In the genomic region with DNA sequence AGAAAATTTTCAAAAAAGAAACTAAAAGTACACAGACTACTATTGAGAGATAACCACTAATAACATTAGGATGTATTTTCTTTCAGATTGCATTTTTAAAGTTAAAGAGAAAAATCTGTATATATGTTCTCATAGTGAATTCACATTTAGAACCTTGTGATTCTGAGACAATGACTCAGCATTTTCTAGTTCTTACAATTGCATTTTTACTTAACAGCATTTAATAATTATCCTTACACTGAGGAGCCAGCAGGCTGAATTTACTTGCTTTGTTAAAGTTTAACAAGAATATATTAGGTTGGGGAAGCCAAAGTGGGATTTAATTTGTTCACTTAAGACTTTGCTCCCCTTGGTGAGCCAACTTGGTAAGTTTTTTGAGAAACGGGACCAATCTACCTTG, we compare ENCODE assay signal across 1 cellular context.
TF ChIP-seq lines count a peak whose summit lies in the region.

No MANE protein-coding gene starts in this region.

TF ChIP-seq in liver, 16 proteins besides CTCF, POLR2A, EP300 and RAD21 (continued from another document):
- no peak for TF ChIP-seq FOXA1 (IDR thresholded peaks at IDR 0.05)
- no peak for TF ChIP-seq NR2F2 (IDR thresholded peaks at IDR 0.05)
- TF ChIP-seq, protein P1, sequence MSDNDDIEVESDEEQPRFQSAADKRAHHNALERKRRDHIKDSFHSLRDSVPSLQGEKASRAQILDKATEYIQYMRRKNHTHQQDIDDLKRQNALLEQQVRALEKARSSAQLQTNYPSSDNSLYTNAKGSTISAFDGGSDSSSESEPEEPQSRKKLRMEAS (IDR thresholded peaks at IDR 0.05), result peak; percentile 10
- TF ChIP-seq FOXA2 (IDR thresholded peaks at IDR 0.05), result no peak
- TF ChIP-seq, protein P2, sequence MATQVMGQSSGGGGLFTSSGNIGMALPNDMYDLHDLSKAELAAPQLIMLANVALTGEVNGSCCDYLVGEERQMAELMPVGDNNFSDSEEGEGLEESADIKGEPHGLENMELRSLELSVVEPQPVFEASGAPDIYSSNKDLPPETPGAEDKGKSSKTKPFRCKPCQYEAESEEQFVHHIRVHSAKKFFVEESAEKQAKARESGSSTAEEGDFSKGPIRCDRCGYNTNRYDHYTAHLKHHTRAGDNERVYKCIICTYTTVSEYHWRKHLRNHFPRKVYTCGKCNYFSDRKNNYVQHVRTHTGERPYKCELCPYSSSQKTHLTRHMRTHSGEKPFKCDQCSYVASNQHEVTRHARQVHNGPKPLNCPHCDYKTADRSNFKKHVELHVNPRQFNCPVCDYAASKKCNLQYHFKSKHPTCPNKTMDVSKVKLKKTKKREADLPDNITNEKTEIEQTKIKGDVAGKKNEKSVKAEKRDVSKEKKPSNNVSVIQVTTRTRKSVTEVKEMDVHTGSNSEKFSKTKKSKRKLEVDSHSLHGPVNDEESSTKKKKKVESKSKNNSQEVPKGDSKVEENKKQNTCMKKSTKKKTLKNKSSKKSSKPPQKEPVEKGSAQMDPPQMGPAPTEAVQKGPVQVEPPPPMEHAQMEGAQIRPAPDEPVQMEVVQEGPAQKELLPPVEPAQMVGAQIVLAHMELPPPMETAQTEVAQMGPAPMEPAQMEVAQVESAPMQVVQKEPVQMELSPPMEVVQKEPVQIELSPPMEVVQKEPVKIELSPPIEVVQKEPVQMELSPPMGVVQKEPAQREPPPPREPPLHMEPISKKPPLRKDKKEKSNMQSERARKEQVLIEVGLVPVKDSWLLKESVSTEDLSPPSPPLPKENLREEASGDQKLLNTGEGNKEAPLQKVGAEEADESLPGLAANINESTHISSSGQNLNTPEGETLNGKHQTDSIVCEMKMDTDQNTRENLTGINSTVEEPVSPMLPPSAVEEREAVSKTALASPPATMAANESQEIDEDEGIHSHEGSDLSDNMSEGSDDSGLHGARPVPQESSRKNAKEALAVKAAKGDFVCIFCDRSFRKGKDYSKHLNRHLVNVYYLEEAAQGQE (IDR thresholded peaks at IDR 0.05), result peak; percentile 21
- no peak for TF ChIP-seq GABPA (IDR thresholded peaks at IDR 0.05 in 1 of 2, conservative IDR thresholded peaks at IDR 0.05 in 1 of 2)
- TF ChIP-seq HNF4G (IDR thresholded peaks at IDR 0.05), result no peak
- TF ChIP-seq JUND (IDR thresholded peaks at IDR 0.05), result peak in 1 of 2 donors; percentile 10
- TF ChIP-seq HNF4A (conservative IDR thresholded peaks at IDR 0.05), result peak in 1 of 2 donors; percentile 42
- peak; percentile 30 for TF ChIP-seq YY1 (IDR thresholded peaks at IDR 0.05)
- no peak for TF ChIP-seq TAF1 (conservative IDR thresholded peaks at IDR 0.05)
- peak in 1 of 2 donors; percentile 9 for TF ChIP-seq RXRA (IDR thresholded peaks at IDR 0.05)
